ENCODE assay signal across 35 cellular contexts in the genomic region with DNA sequence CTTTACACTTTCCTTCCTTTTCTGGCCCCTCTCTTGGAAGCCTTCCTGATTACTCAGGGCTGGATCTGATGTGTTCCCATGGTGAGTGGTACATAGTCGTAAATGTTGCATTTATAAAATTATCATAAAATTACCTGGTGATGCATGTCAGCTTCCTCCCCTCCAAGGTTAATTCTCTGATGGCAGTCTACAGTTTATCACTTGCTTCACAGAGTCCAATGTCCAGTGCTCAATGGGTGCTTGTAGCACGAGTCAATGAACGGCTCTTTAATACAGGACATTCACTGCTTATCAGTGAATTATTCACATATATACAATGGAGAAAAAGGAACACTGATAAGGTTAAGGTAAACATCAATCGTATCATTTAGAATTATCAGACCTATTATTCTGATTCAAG. TPM values are rescaled to one million over a fixed set of nuclear protein-coding genes. Genes with fewer than 3 reads are reported as not detected.
"Had no signal": no experiment of that assay in that cellular context is flagged by ENCODE, and none has a peak within 500 bp of the region (broad histone marks: within the 10 kb centered on the region; RNA-seq: fewer than 3 reads in every experiment).

No MANE protein-coding gene starts in this region.

- H3K9me3 ChIP-seq: esophagus muscularis mucosa, left ventricle myocardium inferior, pancreas, prostate gland, sigmoid colon, upper lobe of left lung, vagina had no signal

- H3K27ac ChIP-seq: esophagus muscularis mucosa, foreskin keratinocyte, heart left ventricle, left ventricle myocardium inferior, pancreas, prostate gland, sigmoid colon, upper lobe of left lung, vagina, VCaP had no signal

- H3K4me1 ChIP-seq: foreskin keratinocyte, pancreas, prostate gland, vagina had no signal

- H3K36me3 ChIP-seq: esophagus muscularis mucosa, heart left ventricle, left ventricle myocardium inferior, pancreas, prostate gland, sigmoid colon, upper lobe of left lung, vagina had no signal

- DNase-seq: activated CD4-positive, alpha-beta T cell treated with anti-CD3 and anti-CD28 coated beads for 4 hours; activated CD4-positive, alpha-beta T cell treated with anti-CD3 and anti-CD28 coated beads, Interleukin-2, amount 50 U/mL, for 4 hours; activated CD8-positive, alpha-beta memory T cell treated with anti-CD3 and anti-CD28 coated beads for 24 hours; activated effector memory CD4-positive, alpha-beta T cell treated with anti-CD3 and anti-CD28 coated beads, Interleukin-2, amount 50 U/mL, for 16 hours; activated naive CD4-positive, alpha-beta T cell treated with anti-CD3 and anti-CD28 coated beads for 36 hours; activated naive CD8-positive, alpha-beta T cell treated with anti-CD3 and anti-CD28 coated beads, Interleukin-2, amount 10 ng/mL, durations not matched to agents 7 days and 5 days; cortex of kidney; effector memory CD8-positive, alpha-beta T cell; foreskin keratinocyte; heart left ventricle; kidney glomerular epithelial cell; left ventricle myocardium inferior; naive thymus-derived CD4-positive, alpha-beta T cell; pancreas; retina; sigmoid colon; stimulated activated CD4-positive, alpha-beta T cell treated with anti-CD3 and anti-CD28 coated beads, Interleukin-1b, Interleukin-23, amount 100 ng/mL, for 48 hours; stimulated activated CD4-positive, alpha-beta T cell treated with anti-CD3 and anti-CD28 coated beads, Interleukin-4, amount 100 ng/mL, for 4 hours; stimulated activated CD8-positive, alpha-beta memory T cell treated with anti-CD3 and anti-CD28 coated beads, Interleukin-4, amount 100 ng/mL, for 48 hours; stimulated activated naive CD8-positive, alpha-beta T cell treated with anti-CD3 and anti-CD28 coated beads, Interleukin-15, amount 100 ng/mL, for 72 hours; substantia nigra; T-helper 9 cell; upper lobe of left lung had no signal

- H3K4me2 ChIP-seq: smooth muscle cell had no signal

- H3K9me3 Mint-ChIP-seq: activated naive CD4-positive, alpha-beta T cell treated with anti-CD3 and anti-CD28 coated beads for 36 hours; activated naive CD8-positive, alpha-beta T cell treated with anti-CD3 and anti-CD28 coated beads, Interleukin-2, amount 10 ng/mL, durations not matched to agents 7 days and 5 days; activated T-helper 1 cell treated with anti-CD3 and anti-CD28 coated beads, Interleukin-12 subunit alpha, Interleukin-12 subunit beta, Interleukin-2, Interleukin-4 antibody, amounts not matched to agents 30 ng/mL and 10 ng/mL and 1 ng/mL, durations not matched to agents 14 hours and 24 hours and 36 hours; stimulated activated naive CD8-positive, alpha-beta T cell treated with anti-CD3 and anti-CD28 coated beads, Interleukin-15, amount 100 ng/mL, for 72 hours; T-helper 1 cell treated with Interleukin-12 subunit alpha and Interleukin-12 subunit beta and Interleukin-4 antibody, amounts not matched to agents 30 μg/mL and 1 μg/mL, for 36 hours had no signal

- H3K4me3 ChIP-seq: esophagus muscularis mucosa, heart left ventricle, left ventricle myocardium inferior, pancreas, prostate gland, sigmoid colon, smooth muscle cell, upper lobe of left lung, vagina had no signal

- H3K27ac Mint-ChIP-seq: activated naive CD4-positive, alpha-beta T cell treated with anti-CD3 and anti-CD28 coated beads for 36 hours; activated naive CD8-positive, alpha-beta T cell treated with anti-CD3 and anti-CD28 coated beads, Interleukin-2, amount 10 ng/mL, durations not matched to agents 7 days and 5 days; activated T-helper 1 cell treated with anti-CD3 and anti-CD28 coated beads, Interleukin-12 subunit alpha, Interleukin-12 subunit beta, Interleukin-2, Interleukin-4 antibody, amounts not matched to agents 30 ng/mL and 10 ng/mL and 1 ng/mL, durations not matched to agents 14 hours and 24 hours and 36 hours; effector memory CD8-positive, alpha-beta T cell; naive thymus-derived CD4-positive, alpha-beta T cell; stimulated activated memory B cell treated with anti-CD40 and anti-IgM and Interleukin-4, amounts not matched to agents 10 μg/mL and 1 μg/mL and 100 μg/mL, for 72 hours; stimulated activated naive CD8-positive, alpha-beta T cell treated with anti-CD3 and anti-CD28 coated beads, Interleukin-15, amount 100 ng/mL, for 72 hours; T-helper 1 cell treated with Interleukin-12 subunit alpha and Interleukin-12 subunit beta and Interleukin-4 antibody, amounts not matched to agents 30 μg/mL and 1 μg/mL, for 36 hours had no signal

- H3K4me1 Mint-ChIP-seq: activated naive CD8-positive, alpha-beta T cell treated with anti-CD3 and anti-CD28 coated beads, Interleukin-2, amount 10 ng/mL, durations not matched to agents 7 days and 5 days; stimulated activated memory B cell treated with anti-CD40 and anti-IgM and Interleukin-4, amounts not matched to agents 10 μg/mL and 1 μg/mL and 100 μg/mL, for 72 hours; stimulated activated naive CD8-positive, alpha-beta T cell treated with anti-CD3 and anti-CD28 coated beads, Interleukin-15, amount 100 ng/mL, for 72 hours had no signal

- H3K4me3 Mint-ChIP-seq: activated naive CD4-positive, alpha-beta T cell treated with anti-CD3 and anti-CD28 coated beads for 36 hours; activated naive CD8-positive, alpha-beta T cell treated with anti-CD3 and anti-CD28 coated beads, Interleukin-2, amount 10 ng/mL, durations not matched to agents 7 days and 5 days; activated T-helper 1 cell treated with anti-CD3 and anti-CD28 coated beads, Interleukin-12 subunit alpha, Interleukin-12 subunit beta, Interleukin-2, Interleukin-4 antibody, amounts not matched to agents 30 ng/mL and 10 ng/mL and 1 ng/mL, durations not matched to agents 14 hours and 24 hours and 36 hours; effector memory CD8-positive, alpha-beta T cell; naive thymus-derived CD4-positive, alpha-beta T cell; neural crest cell; stimulated activated memory B cell treated with anti-CD40 and anti-IgM and Interleukin-4, amounts not matched to agents 10 μg/mL and 1 μg/mL and 100 μg/mL, for 72 hours; stimulated activated naive CD8-positive, alpha-beta T cell treated with anti-CD3 and anti-CD28 coated beads, Interleukin-15, amount 100 ng/mL, for 72 hours; T-helper 1 cell treated with Interleukin-12 subunit alpha and Interleukin-12 subunit beta and Interleukin-4 antibody, amounts not matched to agents 30 μg/mL and 1 μg/mL, for 36 hours had no signal

- FAIRE-seq: TTC549 had no signal

- H3K27me3 ChIP-seq: pancreas, sigmoid colon, upper lobe of left lung, vagina had no signal

- H3K36me3 Mint-ChIP-seq: activated naive CD8-positive, alpha-beta T cell treated with anti-CD3 and anti-CD28 coated beads, Interleukin-2, amount 10 ng/mL, durations not matched to agents 7 days and 5 days; naive thymus-derived CD4-positive, alpha-beta T cell; stimulated activated memory B cell treated with anti-CD40 and anti-IgM and Interleukin-4, amounts not matched to agents 10 μg/mL and 1 μg/mL and 100 μg/mL, for 72 hours had no signal

RNA-seq across cellular contexts. Expression of a gene that starts 27.0 kb away (rescaled TPM):
- total RNA-seq: activated naive CD4-positive, alpha-beta T cell treated with anti-CD3 and anti-CD28 coated beads for 36 hours; activated naive CD8-positive, alpha-beta T cell treated with anti-CD3 and anti-CD28 coated beads, Interleukin-2, amount 10 ng/mL, durations not matched to agents 7 days and 5 days; activated T-helper 1 cell treated with anti-CD3 and anti-CD28 coated beads, Interleukin-12 subunit alpha, Interleukin-12 subunit beta, Interleukin-2, Interleukin-4 antibody, amounts not matched to agents 30 ng/mL and 10 ng/mL and 1 ng/mL, durations not matched to agents 14 hours and 24 hours and 36 hours; chondrocyte; foreskin keratinocyte; left ventricle myocardium inferior; lung microvascular endothelial cell; naive thymus-derived CD4-positive, alpha-beta T cell had no signal
- polyA plus RNA-seq: foreskin keratinocyte; naive thymus-derived CD4-positive, alpha-beta T cell; smooth muscle cell had no signal
